ENCODE assay signal across 11 cellular contexts in genomic region chr10:79155301-79156081, GRCh38.
DNase-seq lines count a peak whose midpoint lies in the region; ATAC-seq, FAIRE-seq and TF ChIP-seq lines count a peak whose summit lies in the region.
"Had no signal": no experiment of that assay in that cellular context is flagged by ENCODE, and none has a peak within 500 bp of the region (broad histone marks: within the 10 kb centered on the region; RNA-seq: fewer than 3 reads in every experiment).

No MANE protein-coding gene starts in this region.

- POLR2A ChIA-PET in A549 (lab: Yijun Ruan, JAX): no interaction called here

- peak overlapping the region in 4 of 5 experiments; percentile 36 to 82 (median 75) for H3K27ac Mint-ChIP-seq in brain

- CTCF ChIA-PET in A549 (lab: Yijun Ruan, JAX): interaction anchor here (0.8 to 13.3 kb wide), 6 partner anchors 11 to 53 kb away, joined by 3 to 154 read pairs (median 4); no protein-coding TSS in a partner anchor

- DNase-seq in A549 (ENCODE audit: low read depth in 1 of 2, low spot score in 1 of 2) (no peak), HT-29 (ENCODE audit: low spot score) (peak; percentile 28), lung (ENCODE audit: low spot score) (no peak), NCI-H446 treated with DMSO at 0.1 percent for 48 hours (lab: John Stamatoyannopoulos, UW) (no peak)
- DNase-seq in stimulated activated naive CD4-positive, alpha-beta T cell (lab: John Stamatoyannopoulos, UW): no peak
- DNase-seq: MM.1S; stimulated activated CD8-positive, alpha-beta memory T cell treated with anti-CD3 and anti-CD28 coated beads, Interleukin-4, amount 100 ng/mL, for 48 hours had no signal

- ATAC-seq in A549: no peak
- ATAC-seq in lung (ENCODE audit: insufficient read depth, low FRiP score): no peak
- no peak for ATAC-seq in HG03139 (IDR thresholded peaks at IDR 0.05; ENCODE audit: unreplicated experiment)
- no peak for ATAC-seq in GM18511 (IDR thresholded peaks at IDR 0.05; ENCODE audit: unreplicated experiment)

- H3K27me3 Mint-ChIP-seq in brain: no peaks in the 10 kb centered on the region

- TF ChIP-seq CTCF in A549 (IDR thresholded peaks at IDR 0.05) (peak; percentile 11; the same call in 2 of the 3 replicates), brain (conservative IDR thresholded peaks at IDR 0.05) (no peak), lung (IDR thresholded peaks at IDR 0.05; ENCODE audit: control extremely low read depth, extremely low read depth) (no peak)

- no peaks in the 10 kb centered on the region for H3K9me3 Mint-ChIP-seq in brain

- H3K27me3 ChIP-seq in lung (ENCODE audit: control insufficient read depth, insufficient read depth): no peaks in the 10 kb centered on the region

- H3K4me3 ChIP-seq in A549: no peak overlapping the region
- no peak overlapping the region for H3K4me3 ChIP-seq in lung

- WGBS in A549 (ENCODE audit: missing lambda C conversion rate): 72% methylated on average over 14 of the region's 14 CpGs
- WGBS in lung, 2 donors: 63 to 70% methylated on average over 14 of the region's 14 CpGs

- no peak overlapping the region for H3K4me3 Mint-ChIP-seq in brain

- H3K4me1 ChIP-seq in A549: peaks cover 100% of the 10 kb centered on the region
- peaks cover 43 to 70% of the 10 kb centered on the region in 2 donors for H3K4me1 ChIP-seq in lung (ENCODE audit: control insufficient read depth in 2 of 2, insufficient read depth in 2 of 2, low read length in 2 of 2)

- no peak for TF ChIP-seq EP300 in A549 (IDR thresholded peaks at IDR 0.05)

- peaks cover 80% of the 10 kb centered on the region for H3K4me1 Mint-ChIP-seq in brain

- H3K36me3 ChIP-seq in lung (ENCODE audit: control insufficient read depth in 2 of 2, insufficient read depth in 2 of 2, low read length in 2 of 2): no peaks in the 10 kb centered on the region

- peak overlapping the region; percentile 98 to 99 for H3K27ac ChIP-seq in A549
- H3K27ac ChIP-seq in lung (ENCODE audit: low read depth in 1 of 2, low read length in 1 of 2): peak overlapping the region; percentile 82 to 84

- no peaks in the 10 kb centered on the region for H3K9me3 ChIP-seq in A549
- H3K9me3 ChIP-seq in lung (ENCODE audit: control insufficient read depth in 2 of 2, insufficient read depth in 1 of 2, low read length in 1 of 2): no peaks in the 10 kb centered on the region

- H3K4me2 ChIP-seq in A549: peak overlapping the region; percentile 46

- no peak for FAIRE-seq in A549 (lab: Jason Lieb, UNC)
- FAIRE-seq: TTC549 had no signal

- no peak for TF ChIP-seq POLR2A in A549 (IDR thresholded peaks at IDR 0.05; ENCODE audit: low read length)

- H3K36me3 Mint-ChIP-seq in brain: no peaks in the 10 kb centered on the region

- TF ChIP-seq RAD21 in A549 (conservative IDR thresholded peaks at IDR 0.05 in 1 of 2, IDR thresholded peaks at IDR 0.05 in 1 of 2): peak; percentile 30 to 34; a peak in 2 of 5 replicates

TF ChIP-seq in A549, 52 proteins besides CTCF, POLR2A, EP300 and RAD21:
- TF ChIP-seq MAX (IDR thresholded peaks at IDR 0.05) (peak; percentile 73), FOXS1 (CRISPR knock-in tag; IDR thresholded peaks at IDR 0.05) (no peak), HOXB13 (CRISPR knock-in tag; IDR thresholded peaks at IDR 0.05; ENCODE audit: low read depth) (0 out of 2 replicates have a peak, but pooled peaks have one; percentile 33), SMC3 (IDR thresholded peaks at IDR 0.05) (0 out of 3 replicates have a peak, but pooled peaks have one; percentile 32)
